8 cellular contexts compared by ENCODE assay signal in the genomic region with DNA sequence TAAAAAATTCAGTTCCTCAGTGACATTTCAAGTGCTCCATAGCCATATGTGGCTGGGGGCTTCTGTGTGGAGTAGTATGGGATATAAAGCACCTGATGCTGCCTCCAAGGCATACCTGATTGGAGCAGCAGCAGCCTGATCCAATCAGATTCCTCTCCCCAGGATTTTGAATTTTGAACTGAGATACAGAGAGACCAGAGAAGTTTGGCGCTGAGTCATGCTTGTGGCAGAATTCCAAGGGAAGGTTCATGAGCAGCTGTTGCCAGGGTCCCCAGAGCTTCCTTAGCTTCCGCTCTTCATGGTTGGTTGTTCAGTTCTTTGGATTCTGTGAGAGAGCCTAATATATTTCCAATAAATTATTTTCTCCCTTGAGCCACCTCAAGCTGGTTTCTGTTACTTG. TPM values are rescaled to one million over a fixed set of nuclear protein-coding genes. Genes with fewer than 3 reads are reported as not detected.
DNase-seq lines count a peak whose midpoint lies in the region; ATAC-seq and TF ChIP-seq lines count a peak whose summit lies in the region.
"Had no signal": no experiment of that assay in that cellular context is flagged by ENCODE, and none has a peak within 500 bp of the region (broad histone marks: within the 10 kb centered on the region; RNA-seq: fewer than 3 reads in every experiment).

No MANE protein-coding gene starts in this region.

- H3K36me3 Mint-ChIP-seq in H9 (ENCODE audit: insufficient read depth in 1 of 3, low read depth in 3 of 3) = no peaks in the 10 kb centered on the region
- no peaks in the 10 kb centered on the region for H3K36me3 Mint-ChIP-seq in activated CD8-positive, alpha-beta T cell treated with anti-CD3 and anti-CD28 coated beads for 36 hours (ENCODE audit: low read depth)

- H2AFZ ChIP-seq in H9 (ENCODE audit: low read length) (no peak overlapping the region), MM.1S (ENCODE audit: low read length) (no peak overlapping the region)

- no peak overlapping the region for H3K56ac ChIP-seq in H9 (ENCODE audit: insufficient read length, low read depth, low read length)

- no peak for ATAC-seq in activated CD8-positive, alpha-beta T cell treated with anti-CD3 and anti-CD28 coated beads for 36 hours

- no peak overlapping the region for H3K4me3 Mint-ChIP-seq in H9
- H3K4me3 Mint-ChIP-seq in activated CD8-positive, alpha-beta T cell treated with anti-CD3 and anti-CD28 coated beads for 36 hours = no peak overlapping the region

- H2AK5ac ChIP-seq in H9 (ENCODE audit: insufficient read length, low read length) = no peak overlapping the region

- H3K9ac ChIP-seq in H9 (ENCODE audit: extremely low read depth, insufficient read length, low read length) (no peak overlapping the region), MM.1S (ENCODE audit: low read length) (no peak overlapping the region)

- H3K14ac ChIP-seq in H9 (ENCODE audit: insufficient read depth, low read length) = no peak overlapping the region

- POLR2A ChIA-PET in activated CD8-positive, alpha-beta T cell treated with anti-CD3 and anti-CD28 coated beads for 36 hours (lab: Charles Lee) = no interaction called here

- peaks cover 7 to 14% of the 10 kb centered on the region in 2 experiments; a peak in 3 of 4 replicates for H3K4me1 Mint-ChIP-seq in H9
- H3K4me1 Mint-ChIP-seq in activated CD8-positive, alpha-beta T cell treated with anti-CD3 and anti-CD28 coated beads for 36 hours (ENCODE audit: low read depth) = no peaks in the 10 kb centered on the region

- CTCF ChIA-PET in activated CD8-positive, alpha-beta T cell treated with anti-CD3 and anti-CD28 coated beads for 36 hours (lab: Charles Lee) = no interaction called here

- H2BK20ac ChIP-seq in H9 (ENCODE audit: low read depth, low read length, poor library complexity, severe bottlenecking) = no peak overlapping the region

- H4K5ac ChIP-seq in H9 (ENCODE audit: insufficient read length, low read depth, low read length) = no peak overlapping the region

- H3K27me3 ChIP-seq in H9 (ENCODE audit: insufficient read depth, low read length) (no peaks in the 10 kb centered on the region), MM.1S (replicated peaks; ENCODE audit: insufficient read depth, low read length) (no peaks in the 10 kb centered on the region)

- H2BK120ac ChIP-seq in H9 (ENCODE audit: low read depth, low read length, poor library complexity, severe bottlenecking) = no peak overlapping the region

- no peaks in the 10 kb centered on the region for H3K79me2 ChIP-seq in H9 (ENCODE audit: insufficient read depth, low read length)
- H3K79me2 ChIP-seq in MM.1S (ENCODE audit: low read length) = no peaks in the 10 kb centered on the region

- intact Hi-C loops in activated CD8-positive, alpha-beta T cell treated with anti-CD3 and anti-CD28 coated beads for 36 hours (cut with micrococcal nuclease) = no loop called here

- no peak overlapping the region for H3K4ac ChIP-seq in H9 (ENCODE audit: low read depth, low read length)

- peak overlapping the region in 1 of 3 experiments; percentile 31; a peak in 1 of 7 replicates for H3K27ac Mint-ChIP-seq in H9
- no peak overlapping the region for H3K27ac Mint-ChIP-seq in activated CD8-positive, alpha-beta T cell treated with anti-CD3 and anti-CD28 coated beads for 36 hours

- no peak overlapping the region for H2BK5ac ChIP-seq in H9 (ENCODE audit: insufficient read length, low read length)

- no peak overlapping the region for H3K23ac ChIP-seq in H9 (ENCODE audit: insufficient read length, low read depth, low read length)

- H4K91ac ChIP-seq in H9 (ENCODE audit: insufficient read length, low read depth, low read length) = no peak overlapping the region

- H3K9me2 ChIP-seq in MM.1S (replicated peaks; ENCODE audit: insufficient read depth, low read length) = no peaks in the 10 kb centered on the region

- no peak for TF ChIP-seq CTCF in H9 (conservative IDR thresholded peaks at IDR 0.05)
- no peak for TF ChIP-seq CTCF in retinal pigment epithelial cell (conservative IDR thresholded peaks at IDR 0.05; ENCODE audit: low read depth, low read length)
- TF ChIP-seq CTCF in MM.1S (IDR thresholded peaks at IDR 0.05; ENCODE audit: low read length) = no peak
- TF ChIP-seq CTCF in activated CD8-positive, alpha-beta T cell treated with anti-CD3 and anti-CD28 coated beads for 36 hours (IDR thresholded peaks at IDR 0.05) = no peak

- no peak overlapping the region for H2BK12ac ChIP-seq in H9 (ENCODE audit: insufficient read length, low read depth, low read length)

- no peaks in the 10 kb centered on the region for H3K23me2 ChIP-seq in H9 (ENCODE audit: insufficient read length, low read depth, low read length, poor library complexity, severe bottlenecking)

- H3K36me3 ChIP-seq in MM.1S (replicated peaks; ENCODE audit: insufficient read depth, low read length) = no peaks in the 10 kb centered on the region

- no peak overlapping the region for H3T11ph ChIP-seq in H9 (ENCODE audit: low read length)

- no peaks in the 10 kb centered on the region for H3K79me1 ChIP-seq in H9 (ENCODE audit: insufficient read depth, low read depth, low read length, poor library complexity, severe bottlenecking)

- H3F3A ChIP-seq in MM.1S (ENCODE audit: insufficient read depth, low read length) = no peaks in the 10 kb centered on the region

- H3K4me1 ChIP-seq in H9 (ENCODE audit: insufficient read depth, low read length) = no peaks in the 10 kb centered on the region
- no peaks in the 10 kb centered on the region for H3K4me1 ChIP-seq in MM.1S (ENCODE audit: low read length)

- H3K27ac ChIP-seq in H9 (ENCODE audit: insufficient read length, low read depth, low read length) = no peak overlapping the region
- H3K27ac ChIP-seq in MM.1S (ENCODE audit: low read length) = no peak overlapping the region

- H3K9me3 Mint-ChIP-seq in H9 = no peaks in the 10 kb centered on the region; a peak in 2 of 5 replicates
- H3K9me3 Mint-ChIP-seq in activated CD8-positive, alpha-beta T cell treated with anti-CD3 and anti-CD28 coated beads for 36 hours = no peaks in the 10 kb centered on the region

- no peak overlapping the region for H2BK15ac ChIP-seq in H9 (ENCODE audit: low read depth, low read length)

- no peak overlapping the region for H4K8ac ChIP-seq in H9 (replicated peaks; ENCODE audit: insufficient read length, low read depth, low read length)

- H3K27me3 Mint-ChIP-seq in H9 (ENCODE audit: low read depth) = no peaks in the 10 kb centered on the region; the same call in 1 of the 2 replicates
- peaks cover 10% of the 10 kb centered on the region for H3K27me3 Mint-ChIP-seq in activated CD8-positive, alpha-beta T cell treated with anti-CD3 and anti-CD28 coated beads for 36 hours

- H3K9me3 ChIP-seq in H9 (ENCODE audit: control insufficient read depth, low read depth, low read length) = no peaks in the 10 kb centered on the region
- H3K9me3 ChIP-seq in MM.1S (replicated peaks; ENCODE audit: insufficient read depth, low read length) = no peaks in the 10 kb centered on the region

- peak; percentile 61 for DNase-seq in H9
- DNase-seq in RKO (ENCODE audit: low spot score) = peak; percentile 63
- peak; percentile 13 for DNase-seq in foreskin melanocyte
- DNase-seq in retinal pigment epithelial cell (ENCODE audit: low read depth) = peak; percentile 15
- DNase-seq in MM.1S = no peak
- DNase-seq in activated naive CD4-positive, alpha-beta T cell treated with Interleukin-2 at 50 U/mL for 16 hours = no peak
- DNase-seq in activated CD8-positive, alpha-beta T cell treated with anti-CD3 and anti-CD28 coated beads for 36 hours = no peak
- DNase-seq: T-helper 2 cell had no signal

- H3K4me2 ChIP-seq in H9 (ENCODE audit: insufficient read depth, insufficient read length, low read length) = no peak overlapping the region
- no peak overlapping the region for H3K4me2 ChIP-seq in MM.1S (ENCODE audit: low read depth, low read length)

- WGBS in H9 (ENCODE audit: extremely low coverage, insufficient read length, low lambda C conversion rate) = no CpG with 5 or more reads among the region's 2 CpGs

- no peak overlapping the region for H3K4me3 ChIP-seq in retinal pigment epithelial cell (ENCODE audit: low read length)
- no peak overlapping the region for H3K4me3 ChIP-seq in MM.1S (ENCODE audit: low read length)

- H4K20me1 ChIP-seq in H9 (ENCODE audit: control insufficient read depth, insufficient read depth, insufficient read length) = no peaks in the 10 kb centered on the region
- no peaks in the 10 kb centered on the region for H4K20me1 ChIP-seq in MM.1S (ENCODE audit: insufficient read depth, low read length)

- no peak overlapping the region for H3K18ac ChIP-seq in H9 (ENCODE audit: insufficient read length, low read depth, low read length)

RNA-seq across cellular contexts. Expression of gene CFAP36, which starts 29.0 kb away (rescaled TPM):
- total RNA-seq in H9 (2021) = 17.1 and 20.8 TPM in 2 replicates
- 10 to 100 TPM; 28.8 to 29.1 TPM for total RNA-seq in activated CD8-positive, alpha-beta T cell treated with anti-CD3 and anti-CD28 coated beads for 36 hours

Comparison
In these comparisons a context has a peak if more than half of its experiments do, and no peak if none do; other contexts are left out.
1. DNase-seq: peak in H9 (single experiment), RKO (single experiment), foreskin melanocyte (single experiment) and retinal pigment epithelial cell (single experiment); none in MM.1S (single experiment), activated naive CD4-positive, alpha-beta T cell treated with Interleukin-2 at 50 U/mL for 16 hours (single experiment) and activated CD8-positive, alpha-beta T cell treated with anti-CD3 and anti-CD28 coated beads for 36 hours (single experiment).